Comparison of ENCODE assay signal across 22 cellular contexts in genomic region chr4:125702406-125702805, GRCh38.
A peak's percentile ranks its signal among the peaks of the same experiment; 100 is the strongest.
DNase-seq lines count a peak whose midpoint lies in the region; ATAC-seq and TF ChIP-seq lines count a peak whose summit lies in the region.
"Had no signal": no experiment of that assay in that cellular context is flagged by ENCODE, and none has a peak within 500 bp of the region (broad histone marks: within the 10 kb centered on the region; RNA-seq: fewer than 3 reads in every experiment).

No MANE protein-coding gene starts in this region.

- no peaks in the 10 kb centered on the region for H3K36me3 ChIP-seq in SJSA1
- H3K36me3 ChIP-seq: MG63 had no signal

- H3K27me3 ChIP-seq in SJSA1 (replicated peaks), result no peaks in the 10 kb centered on the region
- H3K27me3 ChIP-seq: MG63 had no signal

- intact Hi-C loops in left cardiac atrium (cut with DNase I), result no loop called here

- in situ Hi-C loops in astrocyte of the spinal cord (cut with HindIII; ENCODE audit: low sequenced_read_pairs), result no loop called here

- no peaks in the 10 kb centered on the region for H3K9me3 ChIP-seq in SJSA1 (replicated peaks)
- H3K9me3 ChIP-seq: MG63 had no signal

- TF ChIP-seq CTCF in astrocyte of the spinal cord (IDR thresholded peaks at IDR 0.05; ENCODE audit: low read depth, low read length) (no peak), omental fat pad (IDR thresholded peaks at IDR 0.05) (no peak)

- peaks cover 37% of the 10 kb centered on the region for H3K4me1 ChIP-seq in SJSA1 (replicated peaks)

- no peak overlapping the region for H3K4me3 ChIP-seq in SJSA1
- no peak overlapping the region for H3K4me3 ChIP-seq in astrocyte of the spinal cord (ENCODE audit: low read depth, low read length)
- H3K4me3 ChIP-seq: GM23338, MG63 had no signal

- DNase-seq in SJSA1 (ENCODE audit: low read depth in 1 of 2, low spot score in 2 of 2), result no peak
- DNase-seq in astrocyte of the spinal cord (ENCODE audit: low read depth, low spot score), result peak; percentile 29
- DNase-seq in iris pigment epithelial cell (ENCODE audit: low read depth), result peak; percentile 51
- no peak for DNase-seq in DMS 273 treated with DMSO at 0.1 percent for 48 hours (lab: John Stamatoyannopoulos, UW)
- no peak for DNase-seq in NCI-H187 (lab: John Stamatoyannopoulos, UW)
- DNase-seq in left cardiac atrium, result no peak
- no peak for DNase-seq in omental fat pad (ENCODE audit: low spot score)
- DNase-seq: CD4-positive, CD25-positive, alpha-beta regulatory T cell; DMS79; HCEC 1CT; Karpas-422; MG63; NCI-H1417 treated with DMSO at 0.1 percent for 48 hours; NCI-H187 treated with DMSO at 0.1 percent for 48 hours; NCI-H2107; NCI-H226; NCI-H524; NCI-H774; NK-92 treated with Interleukin-12 subunit alpha and Interleukin-12 subunit beta, amount 100 ng/mL, for 24 hours; SHP77 treated with DMSO at 0.1 percent for 48 hours had no signal

- no peak for ATAC-seq in left cardiac atrium
- no peak for ATAC-seq in omental fat pad (ENCODE audit: low FRiP score)
- ATAC-seq: GM23338 had no signal

- H3K27ac ChIP-seq in SJSA1, result peak overlapping the region; percentile 83
- H3K27ac ChIP-seq: RWPE1 had no signal

Comparison
In these comparisons a context has a peak if more than half of its experiments do, and no peak if none do; other contexts are left out.
1. DNase-seq: peak in astrocyte of the spinal cord (single experiment) and iris pigment epithelial cell (single experiment); none in SJSA1 (0 of 2), DMS 273 treated with DMSO at 0.1 percent for 48 hours (single experiment), NCI-H187 (0 of 2), left cardiac atrium (single experiment) and omental fat pad (single experiment).